ENCODE assay signal across 17 cellular contexts in the genomic region with DNA sequence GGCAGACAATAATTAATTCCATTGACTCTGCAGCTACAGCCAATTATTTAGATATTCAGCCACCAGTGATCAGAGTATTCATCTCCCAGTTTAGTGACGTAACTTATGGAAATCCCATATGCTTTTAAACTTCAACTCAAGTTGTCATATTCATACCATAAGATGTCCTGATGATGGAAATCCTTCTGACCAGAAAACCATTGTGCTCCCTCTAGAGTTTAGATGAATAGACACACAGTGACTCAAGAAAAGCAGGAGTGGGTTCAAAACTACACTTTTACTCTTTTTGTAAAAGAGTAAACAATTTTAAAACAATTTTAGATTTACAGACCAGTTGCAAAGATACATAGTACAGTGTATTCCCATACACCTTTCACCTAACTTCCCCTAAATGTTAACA.
DNase-seq lines count a peak whose midpoint lies in the region; ATAC-seq and TF ChIP-seq lines count a peak whose summit lies in the region.
"Had no signal": no experiment of that assay in that cellular context is flagged by ENCODE, and none has a peak within 500 bp of the region (broad histone marks: within the 10 kb centered on the region; RNA-seq: fewer than 3 reads in every experiment).

No MANE protein-coding gene starts in this region.

- intact Hi-C loops in HCT116 (cut with micrococcal nuclease), result loop anchor here (2.0 kb wide), 1 partner anchor 204 kb away; no protein-coding TSS in a partner anchor

- POLR2A ChIA-PET in AG04450 (lab: Yijun Ruan, JAX) (no interaction called here), HCT116 (lab: Charles Lee) (no interaction called here)

- no peak overlapping the region for H3K27ac ChIP-seq in AG04450 (ENCODE audit: low read depth, low read length)
- no peak overlapping the region for H3K27ac ChIP-seq in HCT116 (ENCODE audit: low read depth, low read length)
- H3K27ac ChIP-seq: Peyer's patch had no signal

- TF ChIP-seq RAD21 in HCT116 (IDR thresholded peaks at IDR 0.05; ENCODE audit: low read depth), result peak; percentile 26; the same call in 1 of the 2 replicates

- H3K9me3 ChIP-seq in AG04450 (ENCODE audit: control insufficient read depth, insufficient read depth, low read length) (no peaks in the 10 kb centered on the region), HCT116 (ENCODE audit: control insufficient read depth in 1 of 2, insufficient read depth in 1 of 2, low read depth in 1 of 2, low read length in 2 of 2) (no peaks in the 10 kb centered on the region)
- H3K9me3 ChIP-seq: Peyer's patch had no signal

- no peaks in the 10 kb centered on the region for H3K9me2 ChIP-seq in HCT116 (ENCODE audit: insufficient read depth)

- no peaks in the 10 kb centered on the region for H3K36me3 ChIP-seq in HCT116 (ENCODE audit: control insufficient read depth in 1 of 2, insufficient read depth in 2 of 2, low read length in 2 of 2)
- H3K36me3 ChIP-seq: Peyer's patch had no signal

- RAD21 ChIA-PET in HCT116 (lab: Charles Lee; ENCODE audit: low non-redundant PET in 1 of 2, low total read pairs in 2 of 2, uncharacterized antibody in 2 of 2, unreplicated experiment in 2 of 2), result no interaction called here

- H3K4me1 ChIP-seq in HCT116 (ENCODE audit: control insufficient read depth in 1 of 2, insufficient read depth in 2 of 2, low read length in 2 of 2), result no peaks in the 10 kb centered on the region
- H3K4me1 ChIP-seq: Peyer's patch had no signal

- H3K4me3 ChIP-seq in AG04450 (ENCODE audit: low read depth, low read length), result no peak overlapping the region
- no peak overlapping the region for H3K4me3 ChIP-seq in HCT116 (replicated peaks in 1 of 2; ENCODE audit: low read depth in 1 of 2, low read length in 2 of 2)
- no peak overlapping the region for H3K4me3 ChIP-seq in epithelial cell of proximal tubule (ENCODE audit: low read depth, low read length)
- H3K4me3 ChIP-seq: Peyer's patch had no signal

- H3K9ac ChIP-seq in HCT116 (ENCODE audit: low read length), result no peak overlapping the region

- 0 out of 2 replicates have a peak, but pooled peaks have one; percentile 5 for TF ChIP-seq CTCF in AG04450 (IDR thresholded peaks at IDR 0.05; ENCODE audit: low read depth, low read length)
- TF ChIP-seq CTCF in HCT116 (IDR thresholded peaks at IDR 0.05 in 2 of 3, conservative IDR thresholded peaks at IDR 0.05 in 1 of 3; ENCODE audit: borderline replicate concordance in 1 of 3, insufficient read depth in 1 of 3, low read depth in 2 of 3, low read length in 2 of 3), result 0 out of 6 replicates have a peak, but pooled peaks of 1 of the 3 experiments have one; percentile 4
- TF ChIP-seq CTCF in epithelial cell of proximal tubule (conservative IDR thresholded peaks at IDR 0.05; ENCODE audit: low read depth, low read length), result peak; percentile 17

- CTCF ChIA-PET in AG04450 (lab: Charles Lee) (interaction anchor here (0.6 kb wide), 1 partner anchor 165 kb away, joined by 3 read pairs; no protein-coding TSS in a partner anchor), HCT116 (lab: Charles Lee) (no interaction called here)

- TF ChIP-seq POLR2A in HCT116 (IDR thresholded peaks at IDR 0.05; ENCODE audit: borderline replicate concordance, extremely low read depth, insufficient read depth, insufficient read length), result no peak

- no peaks in the 10 kb centered on the region for H4K20me1 ChIP-seq in HCT116 (ENCODE audit: insufficient read depth)

- peak overlapping the region; percentile 18 for H2AFZ ChIP-seq in HCT116 (ENCODE audit: low read depth, low read length, poor library complexity, severe bottlenecking)

- BruUV-seq in HCT116 (replicated peaks; lab: Mats Ljungman, UMichigan), result no TSS peak

- H3K79me2 ChIP-seq in HCT116 (ENCODE audit: insufficient read depth, low read length), result no peaks in the 10 kb centered on the region

- no peaks in the 10 kb centered on the region for H3K27me3 ChIP-seq in AG04450 (ENCODE audit: control insufficient read depth, insufficient read depth, low read length)
- H3K27me3 ChIP-seq in HCT116 (ENCODE audit: insufficient read depth, low read length), result no peaks in the 10 kb centered on the region
- H3K27me3 ChIP-seq: Peyer's patch had no signal

- ATAC-seq in HCT116, result peak; percentile 52; the same call in 1 of the 2 replicates
- ATAC-seq in GM19455 (IDR thresholded peaks at IDR 0.05; ENCODE audit: unreplicated experiment), result no peak
- no peak for ATAC-seq in stimulated activated naive CD8-positive, alpha-beta T cell treated with anti-CD3 and anti-CD28 coated beads, Interleukin-15, Interleukin-2, amounts not matched to agents 100 U/mL and 50 U/mL, for 24 hours

- DNase-seq in AG04450 (ENCODE audit: low read depth, low spot score) (no peak), HCT116 (ENCODE audit: low read depth, low spot score) (no peak), RKO (ENCODE audit: low spot score) (peak; percentile 15), epithelial cell of proximal tubule (ENCODE audit: low read depth) (no peak), cerebellar cortex (ENCODE audit: low spot score) (no peak)
- DNase-seq in stimulated activated naive CD8-positive, alpha-beta T cell treated with anti-CD3 and anti-CD28 coated beads, Interleukin-15, Interleukin-2, amounts not matched to agents 100 U/mL and 50 U/mL, for 24 hours, result no peak
- DNase-seq: DMS 273 treated with DMSO at 0.1 percent for 48 hours, DND-41, GOT3, MV-4-11, NCI-H1417, NCI-H187, NCI-H2227 treated with DMSO at 0.1 percent for 48 hours, NCI-H510A treated with DMSO at 0.1 percent for 48 hours, Peyer's patch, Right ventricle myocardium superior had no signal

- no peak overlapping the region for H3K4me2 ChIP-seq in HCT116 (ENCODE audit: low read length)

TF ChIP-seq in HCT116, 20 proteins besides CTCF, POLR2A, EP300 and RAD21:
- TF ChIP-seq SIN3A (IDR thresholded peaks at IDR 0.05; ENCODE audit: low read depth), result no peak
- no peak for TF ChIP-seq SP1 (IDR thresholded peaks at IDR 0.05; ENCODE audit: low read depth)
- no peak for TF ChIP-seq JUND (IDR thresholded peaks at IDR 0.05)
- no peak for TF ChIP-seq FOSL1 (IDR thresholded peaks at IDR 0.05; ENCODE audit: low read depth)
- TF ChIP-seq CEBPB (IDR thresholded peaks at IDR 0.05; ENCODE audit: low read depth), result no peak
- TF ChIP-seq ZBTB33 (IDR thresholded peaks at IDR 0.05; ENCODE audit: extremely low read depth, insufficient replicate concordance, low read length), result no peak
- no peak for TF ChIP-seq REST (IDR thresholded peaks at IDR 0.05; ENCODE audit: low read depth)
- TF ChIP-seq POLR2AphosphoS5 (IDR thresholded peaks at IDR 0.05; ENCODE audit: low read depth, low read length), result no peak
